8 cellular contexts compared by ENCODE assay signal in genomic region chr15:33292718-33293307, GRCh38. TPM values are rescaled to one million over a fixed set of nuclear protein-coding genes. Genes with fewer than 3 reads are reported as not detected.
DNase-seq lines count a peak whose midpoint lies in the region; ATAC-seq and TF ChIP-seq lines count a peak whose summit lies in the region.

No MANE protein-coding gene starts in this region.

- peak; percentile 1 for DNase-seq in AG09319 (ENCODE audit: extremely low read depth, low read depth)
- DNase-seq in GM19240 (ENCODE audit: insufficient read length, low spot score): peak; percentile 28
- DNase-seq in NCI-H2227 (lab: John Stamatoyannopoulos, UW; ENCODE audit: unreplicated experiment): peak; percentile 71
- peak; percentile 57 to 66 for DNase-seq in activated CD4-positive, alpha-beta T cell treated with anti-CD3 and anti-CD28 coated beads, Interleukin-2, amount 50 U/mL, for 48 hours
- DNase-seq in fibroblast of the conjunctiva (ENCODE audit: low read depth): peak; percentile 42
- peak; percentile 49 for DNase-seq in progenitor cell of endocrine pancreas (ENCODE audit: low spot score, unreplicated experiment)

- no peak overlapping the region for H3K4me3 Mint-ChIP-seq in progenitor cell of endocrine pancreas (ENCODE audit: low read depth)

- no peak for ATAC-seq in HG03457 (IDR thresholded peaks at IDR 0.05; ENCODE audit: unreplicated experiment)
- no peak for ATAC-seq in HG02870 (IDR thresholded peaks at IDR 0.05; ENCODE audit: unreplicated experiment)

- H3K36me3 Mint-ChIP-seq in progenitor cell of endocrine pancreas (ENCODE audit: insufficient read depth): no peaks in the 10 kb centered on the region

- peaks cover 13% of the 10 kb centered on the region for H3K27me3 Mint-ChIP-seq in progenitor cell of endocrine pancreas

- H3K27ac Mint-ChIP-seq in progenitor cell of endocrine pancreas: no peak overlapping the region

- TF ChIP-seq CTCF in AG09319 (IDR thresholded peaks at IDR 0.05; ENCODE audit: low read depth, low read length) (peak; percentile 76), progenitor cell of endocrine pancreas (IDR thresholded peaks at IDR 0.05; ENCODE audit: unreplicated experiment) (peak; percentile 93)

- peaks cover 5% of the 10 kb centered on the region for H3K4me1 Mint-ChIP-seq in progenitor cell of endocrine pancreas (ENCODE audit: low read depth)

- H3K9me3 Mint-ChIP-seq in progenitor cell of endocrine pancreas (ENCODE audit: low read depth): no peaks in the 10 kb centered on the region

RNA-seq across cellular contexts. Expression of gene RYR3, which starts 18.0 kb away (rescaled TPM):
- 0.07 and 0.22 TPM in 2 replicates for total RNA-seq in progenitor cell of endocrine pancreas

Comparison
In these comparisons a context has a peak if more than half of its experiments do, and no peak if none do; other contexts are left out.
1. DNase-seq: peak in every context shown above with its lines; median percentile 71 in NCI-H2227; 62 in activated CD4-positive, alpha-beta T cell treated with anti-CD3 and anti-CD28 coated beads, Interleukin-2, amount 50 U/mL, for 48 hours; 49 in progenitor cell of endocrine pancreas; 42 in fibroblast of the conjunctiva; 28 in GM19240; 1 in AG09319.